8 cellular contexts compared by ENCODE assay signal in the genomic region with DNA sequence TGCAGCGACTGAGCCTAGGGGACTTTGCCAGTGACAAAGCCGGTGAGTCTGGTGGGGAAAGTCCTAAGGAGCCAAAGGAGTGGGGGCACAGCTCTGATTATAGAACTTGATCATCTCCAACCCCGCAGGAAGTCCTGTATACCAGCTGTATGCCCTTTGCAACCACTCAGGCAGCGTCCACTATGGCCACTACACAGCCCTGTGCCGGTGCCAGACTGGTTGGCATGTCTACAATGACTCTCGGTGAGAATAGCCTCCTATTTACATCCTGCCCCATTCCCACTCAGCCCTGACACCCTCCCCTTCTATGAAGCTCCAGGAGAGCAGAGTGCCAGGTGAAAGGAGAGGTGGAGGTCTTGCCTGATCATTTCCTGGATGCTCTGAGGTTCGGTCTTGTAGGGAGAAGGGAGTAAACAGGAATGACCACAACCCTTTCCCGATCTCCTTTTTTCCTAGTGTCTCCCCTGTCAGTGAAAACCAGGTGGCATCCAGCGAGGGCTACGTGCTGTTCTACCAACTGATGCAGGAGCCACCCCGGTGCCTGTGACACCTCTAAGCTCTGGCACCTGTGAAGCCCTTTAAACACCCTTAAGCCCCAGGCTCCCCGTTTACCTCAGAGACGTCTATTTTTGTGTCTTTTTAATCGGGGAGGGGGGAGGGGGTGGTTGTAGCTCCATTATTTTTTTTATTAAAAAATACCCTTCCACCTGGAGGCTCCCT. TPM values are rescaled to one million over a fixed set of nuclear protein-coding genes. Genes with fewer than 3 reads are reported as not detected.
A peak's percentile ranks its signal among the peaks of the same experiment; 100 is the strongest.
DNase-seq lines count a peak whose midpoint lies in the region; ATAC-seq, FAIRE-seq and TF ChIP-seq lines count a peak whose summit lies in the region.

No MANE protein-coding gene starts in this region.

- TF ChIP-seq CTCF in kidney (IDR thresholded peaks at IDR 0.05; ENCODE audit: borderline replicate concordance, extremely low read depth, insufficient read depth) (no peak), GM10266 (IDR thresholded peaks at IDR 0.05; ENCODE audit: control insufficient read depth, insufficient read depth, low read depth, missing control alignments) (no peak)

- H3K4me1 Mint-ChIP-seq in T-helper 2 cell treated with Interferon-gamma antibody and Interleukin-4, amounts not matched to agents 5 μg/mL and 100 μg/mL, for 36 hours (ENCODE audit: low read depth), result peaks cover 27% of the 10 kb centered on the region

- peaks cover 4 to 23% of the 10 kb centered on the region in 2 donors for H3K36me3 ChIP-seq in kidney (ENCODE audit: control insufficient read depth in 1 of 2, insufficient read depth in 2 of 2, low read length in 2 of 2)
- H3K36me3 ChIP-seq in HAP-1 (replicated peaks), result peaks cover 35% of the 10 kb centered on the region

- H3K9me3 ChIP-seq in kidney (ENCODE audit: control insufficient read depth in 1 of 2, low read length in 2 of 2), result no peaks in the 10 kb centered on the region
- H3K9me3 ChIP-seq in HAP-1, result no peaks in the 10 kb centered on the region; the same call in 1 of the 2 replicates

- H3K4me3 ChIP-seq in kidney (ENCODE audit: low read length in 2 of 2) (peak overlapping the region; percentile 91 to 94), HAP-1 (no peak overlapping the region; the same call in 1 of the 2 replicates)

- peaks cover 5 to 18% of the 10 kb centered on the region in 2 donors for H3K4me1 ChIP-seq in kidney (ENCODE audit: control insufficient read depth in 1 of 2, insufficient read depth in 1 of 2, low read depth in 1 of 2, low read length in 2 of 2)
- peaks cover 8% of the 10 kb centered on the region for H3K4me1 ChIP-seq in HAP-1

- H3K27ac ChIP-seq in adipose tissue (ENCODE audit: low read depth, low read length), result peak overlapping the region; percentile 31
- peak overlapping the region in 1 of 2 donors; percentile 92 for H3K27ac ChIP-seq in kidney (ENCODE audit: low read depth in 2 of 2, low read length in 2 of 2)
- peak overlapping the region; percentile 87 for H3K27ac ChIP-seq in substantia nigra (ENCODE audit: low read depth, low read length, poor library complexity, severe bottlenecking)

- ATAC-seq in sciatic nerve, result no peak

- H3K27me3 ChIP-seq in HAP-1 (ENCODE audit: low read depth), result no peaks in the 10 kb centered on the region

- in situ Hi-C loops in HAP-1 (cut with MboI; ENCODE audit: low sequenced_read_pairs), result no loop called here

- peaks cover 37% of the 10 kb centered on the region for H3K36me3 Mint-ChIP-seq in T-helper 2 cell treated with Interferon-gamma antibody and Interleukin-4, amounts not matched to agents 5 μg/mL and 100 μg/mL, for 36 hours (ENCODE audit: low read depth)

- WGBS in adipose tissue, 3 donors, result 60 to 70% (median 65%) methylated on average over 14 of the region's 14 CpGs

- H3K27me3 Mint-ChIP-seq in T-helper 2 cell treated with Interferon-gamma antibody and Interleukin-4, amounts not matched to agents 5 μg/mL and 100 μg/mL, for 36 hours (ENCODE audit: low read depth), result no peaks in the 10 kb centered on the region

- intact Hi-C loops in kidney (cut with DNase I), result no loop called here
- intact Hi-C loops in sciatic nerve (cut with DNase I), result no loop called here

- FAIRE-seq in kidney (lab: Jason Lieb, UNC), result no peak

- H3K9me3 Mint-ChIP-seq in T-helper 2 cell treated with Interferon-gamma antibody and Interleukin-4, amounts not matched to agents 5 μg/mL and 100 μg/mL, for 36 hours, result no peaks in the 10 kb centered on the region

- no peak for DNase-seq in T-helper 2 cell treated with Interferon-gamma antibody and Interleukin-4, amounts not matched to agents 5 μg/mL and 100 μg/mL, for 36 hours (ENCODE audit: low spot score)
- no peak for DNase-seq in T-helper 2 cell
- peak; percentile 47 for DNase-seq in kidney
- peak in 2 of 49 donors; percentile 11 to 22 for DNase-seq in substantia nigra (lab: John Stamatoyannopoulos, UW)
- no peak for DNase-seq in HAP-1 (ENCODE audit: low spot score in 2 of 2)
- no peak for DNase-seq in sciatic nerve (ENCODE audit: low spot score)
- no peak for DNase-seq in GM10266 (ENCODE audit: extremely low spot score)

- peak overlapping the region; percentile 85 to 86 for H3K9ac ChIP-seq in kidney (ENCODE audit: low read length in 2 of 2)

- H3K4me3 Mint-ChIP-seq in T-helper 2 cell treated with Interferon-gamma antibody and Interleukin-4, amounts not matched to agents 5 μg/mL and 100 μg/mL, for 36 hours, result peak overlapping the region; percentile 93

- peak overlapping the region; percentile 99 for H3K27ac Mint-ChIP-seq in T-helper 2 cell treated with Interferon-gamma antibody and Interleukin-4, amounts not matched to agents 5 μg/mL and 100 μg/mL, for 36 hours

RNA-seq across cellular contexts. Expression of gene PPOX, which starts 1.2 kb away (rescaled TPM):
- polyA plus RNA-seq in adipose tissue (10 to 100 TPM; 11.1 to 33.1 (median 16.2) TPM), kidney (ENCODE audit: insufficient read depth, low read depth, low replicate concordance) (29.4 TPM)
- total RNA-seq in kidney (23.6 TPM), sciatic nerve (25.0 TPM)

RNA-seq across cellular contexts. Expression of gene USP21, which starts 5.8 kb away (rescaled TPM):
- 10 to 100 TPM; 13.2 to 26.7 (median 18.8) TPM for polyA plus RNA-seq in adipose tissue
- total RNA-seq in kidney, result 26.3 TPM
- polyA plus RNA-seq in kidney (ENCODE audit: insufficient read depth, low read depth, low replicate concordance), result 27.7 TPM
- total RNA-seq in sciatic nerve, result 23.5 TPM

RNA-seq across cellular contexts. Expression of gene UFC1, which starts 11.3 kb away (rescaled TPM):
- polyA plus RNA-seq in adipose tissue (100 to 1,000 TPM; 100 to 147 (median 131) TPM), kidney (ENCODE audit: insufficient read depth, low read depth, low replicate concordance) (175 TPM)
- total RNA-seq in kidney (96.9 TPM), sciatic nerve (70.4 TPM)

RNA-seq across cellular contexts. Expression of gene B4GALT3, which starts 12.2 kb away (rescaled TPM):
- polyA plus RNA-seq in adipose tissue (10 to 100 TPM; 23.7 to 36.1 (median 26.4) TPM), kidney (ENCODE audit: insufficient read depth, low read depth, low replicate concordance) (33.5 TPM)
- total RNA-seq in kidney (22.9 TPM), sciatic nerve (21.0 TPM)

RNA-seq across cellular contexts. Expression of gene DEDD, which starts 32.6 kb away (rescaled TPM):
- 10 to 100 TPM; 17.4 to 46.3 (median 29.7) TPM for polyA plus RNA-seq in adipose tissue
- total RNA-seq in kidney, result 37.2 TPM
- polyA plus RNA-seq in kidney (ENCODE audit: insufficient read depth, low read depth, low replicate concordance), result 23.2 TPM
- total RNA-seq in sciatic nerve, result 34.3 TPM
